8 cellular contexts compared by ENCODE assay signal in the genomic region with DNA sequence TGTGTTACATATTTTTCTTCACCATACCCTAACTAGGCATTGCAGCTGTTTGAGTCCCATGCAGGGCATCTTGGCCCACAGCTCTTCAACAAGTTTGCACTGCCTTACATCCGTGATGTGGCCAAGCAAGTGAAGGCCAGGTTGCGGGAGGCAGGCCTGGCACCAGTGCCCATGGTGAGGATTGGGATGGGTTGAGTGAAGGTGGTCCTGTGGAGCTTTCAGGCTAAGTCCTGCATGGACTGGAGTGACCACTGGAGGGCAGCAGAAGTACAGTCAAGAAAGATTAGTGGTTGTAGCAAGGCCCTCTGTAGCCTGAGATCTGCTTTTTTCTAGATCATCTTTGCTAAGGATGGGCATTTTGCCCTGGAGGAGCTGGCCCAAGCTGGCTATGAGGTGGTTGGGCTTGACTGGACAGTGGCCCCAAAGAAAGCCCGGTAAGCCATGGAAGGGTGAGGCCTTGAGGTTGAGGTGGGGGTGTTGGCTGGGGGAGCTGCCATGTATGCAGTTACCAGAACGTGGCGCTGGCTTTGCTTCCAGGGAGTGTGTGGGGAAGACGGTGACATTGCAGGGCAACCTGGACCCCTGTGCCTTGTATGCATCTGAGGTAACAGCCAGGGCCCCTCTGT. TPM values are rescaled to one million over a fixed set of nuclear protein-coding genes. Genes with fewer than 3 reads are reported as not detected.
DNase-seq lines count a peak whose midpoint lies in the region; ATAC-seq and TF ChIP-seq lines count a peak whose summit lies in the region.

No MANE protein-coding gene starts in this region.

- H3K27me3 ChIP-seq in lung (ENCODE audit: control insufficient read depth, insufficient read depth), result no peaks in the 10 kb centered on the region

- POLR2A ChIA-PET in HEK293 (lab: Yijun Ruan, JAX), result interaction anchor here (0.7 to 5.7 kb wide), 6 partner anchors 221 to 478 kb away, joined by 3 to 83 read pairs (median 4); partner anchors contain the start of gene TESK2

- CTCF ChIA-PET in HEK293 (lab: Yijun Ruan, JAX), result interaction anchor here (0.5 to 12.0 kb wide), 33 partner anchors 16 to 570 kb away, joined by 3 to 304 read pairs (median 4); partner anchors contain the start of genes CCDC163, MMACHC, PTCH2 and TESK2

- H3K4me1 ChIP-seq in HEK293 (ENCODE audit: control insufficient read depth, insufficient read depth, low read length), result no peaks in the 10 kb centered on the region
- peaks cover 0 to 23% of the 10 kb centered on the region in 2 donors for H3K4me1 ChIP-seq in lung (ENCODE audit: control insufficient read depth in 2 of 2, insufficient read depth in 2 of 2, low read length in 2 of 2)

- ATAC-seq in lung (ENCODE audit: insufficient read depth, low FRiP score), result no peak
- no peak for ATAC-seq in HG03442 (IDR thresholded peaks at IDR 0.05; ENCODE audit: unreplicated experiment)

- DNase-seq in AG20443 (ENCODE audit: low spot score) (peak; percentile 83), NCI-H526 treated with DMSO at 0.1 percent for 48 hours (lab: John Stamatoyannopoulos, UW) (peak; percentile 69), dedifferentiated amniotic fluid mesenchymal stem cell (ENCODE audit: extremely low spot score) (peak; percentile 86), lung (ENCODE audit: low spot score) (peak; percentile 84)
- DNase-seq in activated CD4-positive, alpha-beta T cell treated with anti-CD3 and anti-CD28 coated beads, Interleukin-2, amount 50 U/mL, for 24 hours (ENCODE audit: low read depth in 1 of 2, low spot score in 1 of 2), result peak; percentile 62 to 75
- DNase-seq in stimulated activated CD8-positive, alpha-beta memory T cell treated with anti-CD3 and anti-CD28 coated beads, Interleukin-12 subunit alpha, Interleukin-12 subunit beta, amount 100 ng/mL, for 1 hour (ENCODE audit: low read depth), result peak; percentile 67

- H3K4me3 ChIP-seq in HEK293 (ENCODE audit: low read depth, low read length) (no peak overlapping the region), lung (no peak overlapping the region)

- peak; percentile 89 for TF ChIP-seq CTCF in HEK293 (tag by site-specific recombination; IDR thresholded peaks at IDR 0.05)
- peak; percentile 81 for TF ChIP-seq CTCF in lung (IDR thresholded peaks at IDR 0.05; ENCODE audit: control extremely low read depth, extremely low read depth)

- H3K27ac ChIP-seq in HEK293 (ENCODE audit: extremely low read depth, low read depth, low read length), result no peak overlapping the region
- H3K27ac ChIP-seq in lung (ENCODE audit: low read depth in 1 of 2, low read length in 1 of 2), result no peak overlapping the region

- H3K36me3 ChIP-seq in HEK293 (ENCODE audit: control insufficient read depth in 2 of 2, insufficient read depth in 1 of 2, low read length in 2 of 2) (peaks cover 0 to 38% of the 10 kb centered on the region in 2 experiments; a peak in 1 of 3 replicates), lung (ENCODE audit: control insufficient read depth in 2 of 2, insufficient read depth in 2 of 2, low read length in 2 of 2) (peaks cover 0 to 7% of the 10 kb centered on the region in 2 donors)

- 41 to 43% methylated on average over 6 of the region's 6 CpGs for WGBS in lung, 2 donors

- no peaks in the 10 kb centered on the region for H3K9me3 ChIP-seq in HEK293 (ENCODE audit: control insufficient read depth, insufficient read depth, low read depth, low read length)
- no peaks in the 10 kb centered on the region for H3K9me3 ChIP-seq in lung (ENCODE audit: control insufficient read depth in 2 of 2, insufficient read depth in 1 of 2, low read length in 1 of 2)

TF ChIP-seq in HEK293, 187 proteins besides CTCF, POLR2A, EP300 and RAD21 (continues in another document):
- TF ChIP-seq ZNF561 (tag by site-specific recombination; IDR thresholded peaks at IDR 0.05; ENCODE audit: borderline replicate concordance) (no peak), ZXDB (tag by site-specific recombination; IDR thresholded peaks at IDR 0.05) (0 out of 2 replicates have a peak, but pooled peaks have one; percentile 24), ZNF140 (tag by site-specific recombination; IDR thresholded peaks at IDR 0.05) (no peak), ZNF677 (tag by site-specific recombination; IDR thresholded peaks at IDR 0.05) (no peak), REPIN1 (tag by site-specific recombination; IDR thresholded peaks at IDR 0.05; ENCODE audit: low read depth) (no peak), ZBTB49 (tag by site-specific recombination; IDR thresholded peaks at IDR 0.05; ENCODE audit: low read depth) (no peak), ZNF670 (tag by site-specific recombination; IDR thresholded peaks at IDR 0.05; ENCODE audit: low read depth) (no peak), ZNF510 (tag by site-specific recombination; IDR thresholded peaks at IDR 0.05; ENCODE audit: insufficient replicate concordance) (no peak), ZNF391 (tag by site-specific recombination; IDR thresholded peaks at IDR 0.05; ENCODE audit: borderline replicate concordance, low read depth) (0 out of 2 replicates have a peak, but pooled peaks have one; percentile 49), ZNF48 (tag by site-specific recombination; IDR thresholded peaks at IDR 0.05) (no peak), PRDM1 (tag by site-specific recombination; IDR thresholded peaks at IDR 0.05) (no peak), ZNF184 (tag by site-specific recombination; IDR thresholded peaks at IDR 0.05) (no peak)
- TF ChIP-seq, protein P1, sequence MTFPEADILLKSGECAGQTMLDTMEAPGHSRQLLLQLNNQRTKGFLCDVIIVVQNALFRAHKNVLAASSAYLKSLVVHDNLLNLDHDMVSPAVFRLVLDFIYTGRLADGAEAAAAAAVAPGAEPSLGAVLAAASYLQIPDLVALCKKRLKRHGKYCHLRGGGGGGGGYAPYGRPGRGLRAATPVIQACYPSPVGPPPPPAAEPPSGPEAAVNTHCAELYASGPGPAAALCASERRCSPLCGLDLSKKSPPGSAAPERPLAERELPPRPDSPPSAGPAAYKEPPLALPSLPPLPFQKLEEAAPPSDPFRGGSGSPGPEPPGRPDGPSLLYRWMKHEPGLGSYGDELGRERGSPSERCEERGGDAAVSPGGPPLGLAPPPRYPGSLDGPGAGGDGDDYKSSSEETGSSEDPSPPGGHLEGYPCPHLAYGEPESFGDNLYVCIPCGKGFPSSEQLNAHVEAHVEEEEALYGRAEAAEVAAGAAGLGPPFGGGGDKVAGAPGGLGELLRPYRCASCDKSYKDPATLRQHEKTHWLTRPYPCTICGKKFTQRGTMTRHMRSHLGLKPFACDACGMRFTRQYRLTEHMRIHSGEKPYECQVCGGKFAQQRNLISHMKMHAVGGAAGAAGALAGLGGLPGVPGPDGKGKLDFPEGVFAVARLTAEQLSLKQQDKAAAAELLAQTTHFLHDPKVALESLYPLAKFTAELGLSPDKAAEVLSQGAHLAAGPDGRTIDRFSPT (tag by site-specific recombination; IDR thresholded peaks at IDR 0.05), result peak; percentile 47; the same call in 1 of the 2 replicates
- TF ChIP-seq, protein P2, sequence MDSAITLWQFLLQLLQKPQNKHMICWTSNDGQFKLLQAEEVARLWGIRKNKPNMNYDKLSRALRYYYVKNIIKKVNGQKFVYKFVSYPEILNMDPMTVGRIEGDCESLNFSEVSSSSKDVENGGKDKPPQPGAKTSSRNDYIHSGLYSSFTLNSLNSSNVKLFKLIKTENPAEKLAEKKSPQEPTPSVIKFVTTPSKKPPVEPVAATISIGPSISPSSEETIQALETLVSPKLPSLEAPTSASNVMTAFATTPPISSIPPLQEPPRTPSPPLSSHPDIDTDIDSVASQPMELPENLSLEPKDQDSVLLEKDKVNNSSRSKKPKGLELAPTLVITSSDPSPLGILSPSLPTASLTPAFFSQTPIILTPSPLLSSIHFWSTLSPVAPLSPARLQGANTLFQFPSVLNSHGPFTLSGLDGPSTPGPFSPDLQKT (IDR thresholded peaks at IDR 0.05; ENCODE audit: borderline replicate concordance, low read depth, low read length), result no peak
- TF ChIP-seq, protein P3, sequence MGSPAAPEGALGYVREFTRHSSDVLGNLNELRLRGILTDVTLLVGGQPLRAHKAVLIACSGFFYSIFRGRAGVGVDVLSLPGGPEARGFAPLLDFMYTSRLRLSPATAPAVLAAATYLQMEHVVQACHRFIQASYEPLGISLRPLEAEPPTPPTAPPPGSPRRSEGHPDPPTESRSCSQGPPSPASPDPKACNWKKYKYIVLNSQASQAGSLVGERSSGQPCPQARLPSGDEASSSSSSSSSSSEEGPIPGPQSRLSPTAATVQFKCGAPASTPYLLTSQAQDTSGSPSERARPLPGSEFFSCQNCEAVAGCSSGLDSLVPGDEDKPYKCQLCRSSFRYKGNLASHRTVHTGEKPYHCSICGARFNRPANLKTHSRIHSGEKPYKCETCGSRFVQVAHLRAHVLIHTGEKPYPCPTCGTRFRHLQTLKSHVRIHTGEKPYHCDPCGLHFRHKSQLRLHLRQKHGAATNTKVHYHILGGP (tag by site-specific recombination; IDR thresholded peaks at IDR 0.05), result no peak

RNA-seq across cellular contexts. Expression of gene UROD, which starts 2.5 kb away (rescaled TPM):
- total RNA-seq in lung, result 10 to 100 TPM; 65.8 to 71.6 TPM
- polyA plus RNA-seq in lung, result 10 to 100 TPM; 82.4 to 85.9 TPM

RNA-seq across cellular contexts. Expression of gene HECTD3, which starts 3.4 kb away (rescaled TPM):
- 10 to 100 TPM; 21.9 to 46.7 TPM for total RNA-seq in lung
- 10 to 100 TPM; 26.2 to 35.9 TPM for polyA plus RNA-seq in lung

RNA-seq across cellular contexts. Expression of gene EIF2B3, which starts 28.1 kb away (rescaled TPM):
- total RNA-seq in lung, result 10 to 100 TPM; 18.8 to 26.1 TPM
- 10 to 100 TPM; 14.9 to 25.0 TPM for polyA plus RNA-seq in lung
